Comparison of ENCODE assay signal across 8 cellular contexts in the genomic region with DNA sequence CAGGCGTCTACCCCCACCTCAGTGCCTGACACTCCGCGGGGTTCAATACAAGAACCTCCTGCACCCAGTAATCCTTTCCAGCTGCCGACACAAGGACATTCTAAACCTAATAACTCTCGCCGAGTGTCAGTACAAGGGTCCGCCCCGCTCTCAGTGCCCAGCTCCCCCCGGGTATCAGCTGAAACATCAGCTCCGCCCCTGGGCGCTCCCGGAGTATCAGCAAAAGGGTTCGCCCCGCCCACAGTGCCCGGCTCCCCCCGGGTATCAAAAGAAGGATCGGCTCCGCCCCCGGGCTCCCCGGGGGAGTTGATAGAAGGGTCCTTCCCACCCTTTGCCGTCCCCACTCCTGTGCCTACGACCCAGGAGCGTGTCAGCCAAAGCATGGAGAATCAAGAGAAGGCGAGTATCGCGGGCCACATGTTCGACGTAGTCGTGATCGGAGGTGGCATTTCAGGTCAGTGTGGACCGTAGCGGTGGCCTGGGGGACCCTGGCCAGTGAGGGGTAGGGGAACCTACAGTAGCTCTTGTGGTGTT. TPM values are rescaled to one million over a fixed set of nuclear protein-coding genes. Genes with fewer than 3 reads are reported as not detected.
DNase-seq lines count a peak whose midpoint lies in the region; ATAC-seq and TF ChIP-seq lines count a peak whose summit lies in the region.

MAOA (plus strand) TSS at position 339 of the 534 bp plus-strand sequence; CDS start at position 382, 43 bp downstream.

- H2BK120ac ChIP-seq in mesenchymal stem cell (ENCODE audit: low read depth, low read length) = peak within 1 kb of the TSS; percentile 5

- H3K4me1 ChIP-seq in mesenchymal stem cell (ENCODE audit: control insufficient read depth, insufficient read depth, low read depth, low read length) = peaks cover 3% of the 10 kb centered on the region

- DNase-seq in HuH-7 (ENCODE audit: low spot score) (peak; percentile 53), mesenchymal stem cell (peak; percentile 53), DMS114 treated with DMSO at 0.1 percent for 48 hours (lab: John Stamatoyannopoulos, UW; ENCODE audit: unreplicated experiment) (no peak)
- peak; percentile 18 for DNase-seq in activated CD4-positive, alpha-beta T cell treated with anti-CD3 and anti-CD28 coated beads, Interleukin-2, amount 50 U/mL, for 1 hour

- no peak for ATAC-seq in stimulated activated memory B cell treated with anti-CD40 and anti-IgM and Interleukin-4, amounts not matched to agents 10 μg/mL and 1 μg/mL and 100 μg/mL, for 72 hours
- no peak for ATAC-seq in GM21381 (IDR thresholded peaks at IDR 0.05; ENCODE audit: unreplicated experiment)

- peak within 1 kb of the TSS; percentile 96 for H3K9ac ChIP-seq in mesenchymal stem cell (ENCODE audit: low read length)

- H3K27ac Mint-ChIP-seq in stimulated activated memory B cell treated with anti-CD40 and anti-IgM and Interleukin-4, amounts not matched to agents 10 μg/mL and 1 μg/mL and 100 μg/mL, for 72 hours = peak within 1 kb of the TSS; percentile 98

- H3K36me3 Mint-ChIP-seq in stimulated activated memory B cell treated with anti-CD40 and anti-IgM and Interleukin-4, amounts not matched to agents 10 μg/mL and 1 μg/mL and 100 μg/mL, for 72 hours = no peaks in the 10 kb centered on the region

- peak within 1 kb of the TSS; percentile 77 for H2AFZ ChIP-seq in mesenchymal stem cell (ENCODE audit: low read depth, low read length)

- H3K4me2 ChIP-seq in mesenchymal stem cell (ENCODE audit: low read length, poor library complexity, severe bottlenecking) = peak within 1 kb of the TSS; percentile 70

- TF ChIP-seq CTCF in 22Rv1 (IDR thresholded peaks at IDR 0.05) = no peak

- peaks cover 10% of the 10 kb centered on the region for H3K4me1 Mint-ChIP-seq in stimulated activated memory B cell treated with anti-CD40 and anti-IgM and Interleukin-4, amounts not matched to agents 10 μg/mL and 1 μg/mL and 100 μg/mL, for 72 hours

- peaks cover 0 to 3% of the 10 kb centered on the region in 2 experiments for H3K27me3 ChIP-seq in mesenchymal stem cell (ENCODE audit: control insufficient read depth in 1 of 2, insufficient read depth in 1 of 2, low read length in 2 of 2)

- H3K79me1 ChIP-seq in mesenchymal stem cell (replicated peaks; ENCODE audit: low read length, poor library complexity, severe bottlenecking) = no peaks in the 10 kb centered on the region

- peak within 1 kb of the TSS in 1 of 2 experiments; percentile 55 for H3K4ac ChIP-seq in mesenchymal stem cell (ENCODE audit: low read depth in 1 of 2, low read length in 2 of 2)

- in situ Hi-C loops in endometrial microvascular endothelial cells (cut with HindIII; ENCODE audit: inconsistent ontology term, low pct_unique_long_range_greater_than_20kb, low sequenced_read_pairs) = no loop called here

- peak within 1 kb of the TSS; percentile 99 for H3K4me3 Mint-ChIP-seq in stimulated activated memory B cell treated with anti-CD40 and anti-IgM and Interleukin-4, amounts not matched to agents 10 μg/mL and 1 μg/mL and 100 μg/mL, for 72 hours

- peak within 1 kb of the TSS; percentile 79 to 90 for H3K18ac ChIP-seq in mesenchymal stem cell (ENCODE audit: low read depth in 1 of 2, low read length in 2 of 2)

- no peak within 1 kb of the TSS for H2AK5ac ChIP-seq in mesenchymal stem cell (ENCODE audit: low read length, severe bottlenecking)

- H3K14ac ChIP-seq in mesenchymal stem cell (ENCODE audit: low read length in 2 of 2) = peak within 1 kb of the TSS in 1 of 2 experiments; percentile 91

- peak within 1 kb of the TSS in 1 of 2 experiments; percentile 63 for H2BK12ac ChIP-seq in mesenchymal stem cell (ENCODE audit: low read length in 2 of 2)

- no peak within 1 kb of the TSS for H2BK5ac ChIP-seq in mesenchymal stem cell (ENCODE audit: low read depth, low read length, poor library complexity, severe bottlenecking)

- H3K27ac ChIP-seq in 22Rv1 (peak within 1 kb of the TSS; percentile 63), mesenchymal stem cell (ENCODE audit: low read length, poor library complexity, severe bottlenecking) (no peak within 1 kb of the TSS)

- H4K8ac ChIP-seq in mesenchymal stem cell (ENCODE audit: low read length) = peak within 1 kb of the TSS; percentile 72

- H3K36me3 ChIP-seq in mesenchymal stem cell (ENCODE audit: control insufficient read depth in 1 of 2, insufficient read depth in 2 of 2, low read depth in 1 of 2, low read length in 2 of 2) = no peaks in the 10 kb centered on the region

- H3K4me3 ChIP-seq in mesenchymal stem cell (ENCODE audit: insufficient read depth in 1 of 2, low read depth in 1 of 2, low read length in 2 of 2) = peak within 1 kb of the TSS; percentile 71 to 84

- H3K9me3 ChIP-seq in mesenchymal stem cell (ENCODE audit: control insufficient read depth, low read length) = no peaks in the 10 kb centered on the region

- H3K23ac ChIP-seq in mesenchymal stem cell (ENCODE audit: low read length in 2 of 2) = no peak within 1 kb of the TSS

- no peaks in the 10 kb centered on the region for H3K9me3 Mint-ChIP-seq in stimulated activated memory B cell treated with anti-CD40 and anti-IgM and Interleukin-4, amounts not matched to agents 10 μg/mL and 1 μg/mL and 100 μg/mL, for 72 hours

- WGBS in mesenchymal stem cell = 7% methylated on average over 29 of the region's 32 CpGs

- H4K91ac ChIP-seq in mesenchymal stem cell (ENCODE audit: low read length) = peak within 1 kb of the TSS; percentile 75

- peaks cover 16% of the 10 kb centered on the region for H3K27me3 Mint-ChIP-seq in stimulated activated memory B cell treated with anti-CD40 and anti-IgM and Interleukin-4, amounts not matched to agents 10 μg/mL and 1 μg/mL and 100 μg/mL, for 72 hours

- H2BK15ac ChIP-seq in mesenchymal stem cell (ENCODE audit: low read depth, poor library complexity, severe bottlenecking) = no peak within 1 kb of the TSS

RNA-seq across cellular contexts. Expression of gene MAOA, which starts in this region (rescaled TPM):
- 57.9 TPM for total RNA-seq in endometrial microvascular endothelial cells (ENCODE audit: inconsistent ontology term)
- polyA plus RNA-seq in mesenchymal stem cell (2013, experiment 1 of 2) = 22.5 TPM
- 24.1 TPM for polyA plus RNA-seq in mesenchymal stem cell (2013, experiment 2 of 2)
